Comparison of ENCODE assay signal across 26 cellular contexts in the genomic region with DNA sequence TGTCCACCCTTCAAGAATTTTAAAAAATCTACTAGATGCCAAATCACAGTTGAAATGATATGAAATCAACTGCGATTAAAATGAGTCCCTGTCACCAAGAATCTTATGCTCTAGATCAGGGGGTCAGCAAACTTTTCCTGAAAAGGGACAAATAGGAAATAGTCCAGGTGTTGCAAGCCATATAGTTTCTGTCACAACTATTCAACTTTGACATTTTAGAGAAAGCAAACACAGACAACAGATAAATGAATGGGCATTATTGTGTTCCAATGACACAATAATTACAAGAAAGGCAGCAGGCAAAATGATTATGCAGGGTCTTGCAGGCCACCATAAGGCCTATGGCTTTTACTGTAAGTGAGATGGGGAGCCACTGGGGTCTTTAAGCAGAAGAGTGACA.
"Had no signal": no experiment of that assay in that cellular context is flagged by ENCODE, and none has a peak within 500 bp of the region (broad histone marks: within the 10 kb centered on the region; RNA-seq: fewer than 3 reads in every experiment).

No MANE protein-coding gene starts in this region.

- DNase-seq: colonic mucosa; cortex of kidney; effector CD8-positive, alpha-beta T cell; effector memory CD8-positive, alpha-beta T cell; endodermal cell; erythroblast; esophagus squamous epithelium; foreskin fibroblast; foreskin melanocyte; gastrocnemius medialis; glutamatergic neuron; head of caudate nucleus; heart right ventricle; hippocampal formation; left cardiac atrium; left lung; left ventricle myocardium superior; lower lobe of right lung; mesenchymal stem cell; mucosa of descending colon; naive B cell had no signal

- H3K4me1 ChIP-seq: colonic mucosa, esophagus squamous epithelium, gastrocnemius medialis, heart right ventricle, left lung, lower lobe of right lung had no signal

- ATAC-seq: effector memory CD8-positive, alpha-beta T cell; esophagus mucosa; gastrocnemius medialis; heart right ventricle; left cardiac atrium; left lung; left ventricle myocardium superior; lower lobe of right lung; mucosa of descending colon had no signal

- FAIRE-seq: endometrium, islet of Langerhans, keratinocyte had no signal

- H3K27me3 ChIP-seq: colonic mucosa, esophagus squamous epithelium, gastrocnemius medialis, heart right ventricle, left lung had no signal

- H3K36me3 ChIP-seq: colonic mucosa, left lung had no signal

- H3K27ac ChIP-seq: colonic mucosa, epithelial cell of prostate, esophagus squamous epithelium, gastrocnemius medialis, heart right ventricle, left lung, lower lobe of right lung had no signal

- H3K9me3 ChIP-seq: colonic mucosa, esophagus squamous epithelium, gastrocnemius medialis, heart right ventricle, left lung, lower lobe of right lung, mucosa of descending colon had no signal

- H3K4me3 ChIP-seq: colonic mucosa, esophagus squamous epithelium, gastrocnemius medialis, heart right ventricle, left lung, lower lobe of right lung, mucosa of descending colon had no signal
